ENCODE assay signal across 8 cellular contexts in genomic region chr3:192122832-192123594, GRCh38.
DNase-seq lines count a peak whose midpoint lies in the region; ATAC-seq lines count a peak whose summit lies in the region.
"Had no signal": no experiment of that assay in that cellular context is flagged by ENCODE, and none has a peak within 500 bp of the region (broad histone marks: within the 10 kb centered on the region; RNA-seq: fewer than 3 reads in every experiment).

No MANE protein-coding gene starts in this region.

- ATAC-seq in GM19324 (IDR thresholded peaks at IDR 0.05; ENCODE audit: low FRiP score, unreplicated experiment) (peak; percentile 64), HG02623 (IDR thresholded peaks at IDR 0.05; ENCODE audit: unreplicated experiment) (peak; percentile 76), HG03565 (IDR thresholded peaks at IDR 0.05; ENCODE audit: unreplicated experiment) (peak; percentile 90), left colon (no peak)

- DNase-seq in myocyte (ENCODE audit: low read depth) (peak; percentile 1), CD1c-positive myeloid dendritic cell (ENCODE audit: extremely low spot score) (no peak), T1000 (lab: John Stamatoyannopoulos, UW) (no peak), left colon (no peak)
- DNase-seq: GF-D8 had no signal

- intact Hi-C loops in left colon (cut with DNase I, micrococcal nuclease), result no loop called here
